35 cellular contexts compared by ENCODE assay signal in genomic region chr2:55846426-55846825, GRCh38.
"Had no signal": no experiment of that assay in that cellular context is flagged by ENCODE, and none has a peak within 500 bp of the region (broad histone marks: within the 10 kb centered on the region; RNA-seq: fewer than 3 reads in every experiment).

No MANE protein-coding gene starts in this region.

- ATAC-seq: activated CD4-positive, alpha-beta T cell treated with anti-CD3 and anti-CD28 coated beads for 36 hours; activated CD4-positive, CD25-positive, alpha-beta regulatory T cell treated with anti-CD3 and anti-CD28 coated beads, Interleukin-2, amount 50 U/mL, for 24 hours; activated CD8-positive, alpha-beta memory T cell treated with anti-CD3 and anti-CD28 coated beads, Interleukin-2, amount 10 ng/mL, durations not matched to agents 7 days and 5 days; activated CD8-positive, alpha-beta T cell treated with anti-CD3 and anti-CD28 coated beads, Interleukin-2, amount 10 ng/mL, durations not matched to agents 7 days and 5 days; activated naive CD4-positive, alpha-beta T cell treated with anti-CD3 and anti-CD28 coated beads, Interleukin-2, amount 50 U/mL, for 72 hours; activated T-helper 17 cell treated with anti-CD3 and anti-CD28 coated beads, Interleukin-2, amount 50 U/mL, for 72 hours; body of pancreas; WTC11 had no signal

- FAIRE-seq: astrocyte had no signal

- H3K4me1 ChIP-seq: breast epithelium had no signal

- H3K27me3 ChIP-seq: adrenal gland, body of pancreas, brain microvascular endothelial cell, breast epithelium had no signal

- H3K27ac ChIP-seq: adrenal gland, body of pancreas, brain microvascular endothelial cell, breast epithelium, WERI-Rb-1 had no signal

- H3K36me3 ChIP-seq: adrenal gland, brain microvascular endothelial cell, breast epithelium, WERI-Rb-1 had no signal

- H3K4me3 ChIP-seq: adrenal gland, body of pancreas, breast epithelium had no signal

- DNase-seq: activated CD4-positive, alpha-beta memory T cell treated with anti-CD3 and anti-CD28 coated beads, Interleukin-2, amount 10 ng/mL, durations not matched to agents 7 days and 5 days; activated CD4-positive, alpha-beta T cell treated with anti-CD3 and anti-CD28 coated beads for 1 hour; activated CD4-positive, alpha-beta T cell treated with anti-CD3 and anti-CD28 coated beads for 36 hours; activated CD4-positive, alpha-beta T cell treated with anti-CD3 and anti-CD28 coated beads for 48 hours; activated CD4-positive, alpha-beta T cell treated with anti-CD3 and anti-CD28 coated beads, Interleukin-2, amount 10 ng/mL, durations not matched to agents 7 days and 5 days; activated CD4-positive, alpha-beta T cell treated with anti-CD3 and anti-CD28 coated beads, Interleukin-2, amount 50 U/mL, for 48 hours; activated CD4-positive, CD25-positive, alpha-beta regulatory T cell; activated CD8-positive, alpha-beta memory T cell treated with anti-CD3 and anti-CD28 coated beads for 24 hours; activated CD8-positive, alpha-beta memory T cell treated with anti-CD3 and anti-CD28 coated beads, Interleukin-2, amount 10 ng/mL, durations not matched to agents 7 days and 5 days; activated CD8-positive, alpha-beta memory T cell treated with anti-CD3 and anti-CD28 coated beads, Interleukin-2, amount 50 U/mL, for 48 hours; activated CD8-positive, alpha-beta T cell treated with anti-CD3 and anti-CD28 coated beads, Interleukin-2, amount 10 ng/mL, durations not matched to agents 7 days and 5 days; activated effector memory CD4-positive, alpha-beta T cell treated with anti-CD3 and anti-CD28 coated beads, Interleukin-2, amount 50 U/mL, for 16 hours; activated gamma-delta T cell treated with Interleukin-2 at 50 U/mL for 16 hours; activated naive CD4-positive, alpha-beta T cell; activated naive CD4-positive, alpha-beta T cell treated with anti-CD3 and anti-CD28 coated beads for 36 hours; activated naive CD4-positive, alpha-beta T cell treated with anti-CD3 and anti-CD28 coated beads, Interleukin-2, amount 50 U/mL, for 16 hours; activated naive CD8-positive, alpha-beta T cell treated with anti-CD3 and anti-CD28 coated beads for 36 hours; activated T-cell treated with anti-CD3 and anti-CD28 coated beads, Interleukin-2, amount 50 U/mL, for 24 hours; activated T-cell treated with anti-CD3 and anti-CD28 coated beads, Interleukin-2, amount 50 U/mL, for 48 hours; adrenal gland; amniotic stem cell; aorta; body of pancreas; brain microvascular endothelial cell; central memory CD4-positive, alpha-beta T cell; T-helper 1 cell; T-helper 2 cell; T-helper 9 cell; WERI-Rb-1 had no signal

- H3K9me3 ChIP-seq: body of pancreas, breast epithelium had no signal
